Comparison of ENCODE assay signal across 8 cellular contexts in genomic region chr1:8903908-8904650, GRCh38. TPM values are rescaled to one million over a fixed set of nuclear protein-coding genes. Genes with fewer than 3 reads are reported as not detected.
DNase-seq lines count a peak whose midpoint lies in the region; ATAC-seq and TF ChIP-seq lines count a peak whose summit lies in the region.

No MANE protein-coding gene starts in this region.

- H4K8ac ChIP-seq in H9 (replicated peaks; ENCODE audit: insufficient read length, low read depth, low read length): no peak overlapping the region

- H3K27ac Mint-ChIP-seq in H9: peak overlapping the region in 1 of 3 experiments; percentile 76; a peak in 1 of 7 replicates

- peaks cover 21 to 24% of the 10 kb centered on the region in 2 experiments for H3K4me1 Mint-ChIP-seq in H9

- H3K18ac ChIP-seq in H9 (ENCODE audit: insufficient read length, low read depth, low read length): no peak overlapping the region

- no peak overlapping the region for H2AK5ac ChIP-seq in H9 (ENCODE audit: insufficient read length, low read length)

- H3K4me3 ChIP-seq in fibroblast of lung (replicated peaks in 1 of 4; ENCODE audit: control extremely low read depth in 1 of 4, insufficient read depth in 1 of 4, low read depth in 3 of 4, low read length in 4 of 4) (no peak overlapping the region), psoas muscle (no peak overlapping the region)

- no peaks in the 10 kb centered on the region for H3K79me1 ChIP-seq in H9 (ENCODE audit: insufficient read depth, low read depth, low read length, poor library complexity, severe bottlenecking)

- H3K4me1 ChIP-seq in fibroblast of lung (ENCODE audit: control insufficient read depth, extremely low read depth, insufficient read depth, low read length): peaks cover 15% of the 10 kb centered on the region
- peaks cover 4% of the 10 kb centered on the region for H3K4me1 ChIP-seq in psoas muscle
- no peaks in the 10 kb centered on the region; the same call in 1 of the 2 replicates for H3K4me1 ChIP-seq in H9 (ENCODE audit: insufficient read depth, low read length)

- peaks cover 3% of the 10 kb centered on the region; the same call in 1 of the 2 replicates for H3K27me3 Mint-ChIP-seq in H9 (ENCODE audit: low read depth)

- DNase-seq in GM04504 (ENCODE audit: low read depth) (peak; percentile 95), RPMI7951 (ENCODE audit: low read depth) (peak; percentile 99), fibroblast of lung (ENCODE audit: low read depth in 2 of 2) (peak; percentile 88 to 98), psoas muscle (peak in 1 of 2 donors; percentile 46), GM19238 (ENCODE audit: insufficient read length, low spot score) (no peak), H9 (no peak)
- DNase-seq in activated CD4-positive, alpha-beta T cell treated with anti-CD3 and anti-CD28 coated beads for 1 hour: no peak

- H3K9me3 Mint-ChIP-seq in H9: no peaks in the 10 kb centered on the region

- no peaks in the 10 kb centered on the region for H3K36me3 Mint-ChIP-seq in H9 (ENCODE audit: insufficient read depth in 1 of 3, low read depth in 3 of 3)

- H4K5ac ChIP-seq in H9 (ENCODE audit: insufficient read length, low read depth, low read length): no peak overlapping the region

- no peak overlapping the region for H3K23ac ChIP-seq in H9 (ENCODE audit: insufficient read length, low read depth, low read length)

- no peak overlapping the region for H4K91ac ChIP-seq in H9 (ENCODE audit: insufficient read length, low read depth, low read length)

- H3K27ac ChIP-seq in fibroblast of lung (ENCODE audit: insufficient read depth, low read length) (peak overlapping the region; percentile 31), psoas muscle (no peak overlapping the region), H9 (ENCODE audit: insufficient read length, low read depth, low read length) (no peak overlapping the region)

- H2BK20ac ChIP-seq in H9 (ENCODE audit: low read depth, low read length, poor library complexity, severe bottlenecking): no peak overlapping the region

- intact Hi-C loops in psoas muscle (cut with DNase I): no loop called here

- H3K4me2 ChIP-seq in fibroblast of lung (ENCODE audit: extremely low read depth, insufficient read depth, low read length) (peak overlapping the region; percentile 46), H9 (ENCODE audit: insufficient read depth, insufficient read length, low read length) (no peak overlapping the region)

- H2BK15ac ChIP-seq in H9 (ENCODE audit: low read depth, low read length): no peak overlapping the region

- ATAC-seq in psoas muscle: peak in 3 of 4 donors; percentile 44 to 67 (median 62)
- no peak for ATAC-seq in GM19463 (IDR thresholded peaks at IDR 0.05; ENCODE audit: unreplicated experiment)

- no peaks in the 10 kb centered on the region for H3K23me2 ChIP-seq in H9 (ENCODE audit: insufficient read length, low read depth, low read length, poor library complexity, severe bottlenecking)

- H3K9ac ChIP-seq in fibroblast of lung (ENCODE audit: insufficient read depth, low read length) (no peak overlapping the region), H9 (ENCODE audit: extremely low read depth, insufficient read length, low read length) (no peak overlapping the region)

- H3T11ph ChIP-seq in H9 (ENCODE audit: low read length): no peak overlapping the region

- no peak overlapping the region; the same call in 1 of the 2 replicates for H3K14ac ChIP-seq in H9 (ENCODE audit: insufficient read depth, low read length)

- H4K20me1 ChIP-seq in fibroblast of lung (ENCODE audit: control insufficient read depth, extremely low read depth, insufficient read depth, low read length): no peaks in the 10 kb centered on the region
- no peaks in the 10 kb centered on the region for H4K20me1 ChIP-seq in H9 (ENCODE audit: control insufficient read depth, insufficient read depth, insufficient read length)

- no peak for TF ChIP-seq CTCF in fibroblast of lung (conservative IDR thresholded peaks at IDR 0.05 in 1 of 2, IDR thresholded peaks at IDR 0.05 in 1 of 2; ENCODE audit: low read depth in 1 of 2, low read length in 2 of 2)
- TF ChIP-seq CTCF in psoas muscle (IDR thresholded peaks at IDR 0.05): no peak
- no peak for TF ChIP-seq CTCF in H9 (conservative IDR thresholded peaks at IDR 0.05)

- no peak overlapping the region for H3K56ac ChIP-seq in H9 (ENCODE audit: insufficient read length, low read depth, low read length)

- H2BK120ac ChIP-seq in H9 (ENCODE audit: low read depth, low read length, poor library complexity, severe bottlenecking): no peak overlapping the region

- no peaks in the 10 kb centered on the region for H3K36me3 ChIP-seq in fibroblast of lung (ENCODE audit: control insufficient read depth, insufficient read depth, low read length)
- H3K36me3 ChIP-seq in psoas muscle (ENCODE audit: insufficient read depth in 1 of 2, low read depth in 1 of 2): no peaks in the 10 kb centered on the region

- H3K27me3 ChIP-seq in fibroblast of lung (ENCODE audit: control insufficient read depth, insufficient read depth, low read length) (no peaks in the 10 kb centered on the region), psoas muscle (ENCODE audit: insufficient read depth in 3 of 3, low read length in 2 of 3) (no peaks in the 10 kb centered on the region), H9 (ENCODE audit: insufficient read depth, low read length) (no peaks in the 10 kb centered on the region)

- no peak overlapping the region for H2BK12ac ChIP-seq in H9 (ENCODE audit: insufficient read length, low read depth, low read length)

- peak overlapping the region; percentile 28 for H2AFZ ChIP-seq in fibroblast of lung (ENCODE audit: low read length)
- H2AFZ ChIP-seq in H9 (ENCODE audit: low read length): no peak overlapping the region

- 52 to 59% (median 52%) methylated on average over 6 of the region's 6 CpGs for WGBS in psoas muscle, 3 donors
- WGBS in H9 (ENCODE audit: extremely low coverage, insufficient read length, low lambda C conversion rate): no CpG with 5 or more reads among the region's 6 CpGs

- H3K79me2 ChIP-seq in fibroblast of lung (ENCODE audit: control insufficient read depth, insufficient read depth, low read length) (no peaks in the 10 kb centered on the region), H9 (ENCODE audit: insufficient read depth, low read length) (no peaks in the 10 kb centered on the region)

- H3K4ac ChIP-seq in H9 (ENCODE audit: low read depth, low read length): no peak overlapping the region

- no peak overlapping the region for H3K4me3 Mint-ChIP-seq in H9

- H2BK5ac ChIP-seq in H9 (ENCODE audit: insufficient read length, low read length): no peak overlapping the region

- H3K9me3 ChIP-seq in fibroblast of lung (ENCODE audit: control insufficient read depth, insufficient read depth, low read depth, low read length) (no peaks in the 10 kb centered on the region), psoas muscle (no peaks in the 10 kb centered on the region), H9 (ENCODE audit: control insufficient read depth, low read depth, low read length) (no peaks in the 10 kb centered on the region)

RNA-seq across cellular contexts. Expression of gene ENO1, which starts 25.6 kb away (rescaled TPM):
- total RNA-seq in RPMI7951 (2014; rRNA removed; shearing (Covaris generic)): 4,200 and 4,316 TPM in 2 replicates
- total RNA-seq in fibroblast of lung (963 and 971 TPM in 2 replicates), psoas muscle (100 to 1,000 TPM; 110 to 364 (median 217) TPM), H9 (2021) (1,781 and 1,786 TPM in 2 replicates)
- polyA plus RNA-seq in fibroblast of lung (1,177 and 1,629 TPM in 2 replicates), psoas muscle (100 to 1,000 TPM in 2 of 3 donors, 10 to 100 TPM in 1; 83.8 to 489 (median 190) TPM)
- 1,392 and 2,021 TPM in 2 replicates for polyA plus RNA-seq in fibroblast of lung (2012)
- polyA minus RNA-seq in fibroblast of lung (ENCODE audit: low replicate concordance): 1,769 and 2,224 TPM in 2 replicates

RNA-seq across cellular contexts. Expression of gene CA6, which starts 41.6 kb away (rescaled TPM):
- not detected in 2 replicates for total RNA-seq in RPMI7951 (2014; rRNA removed; shearing (Covaris generic))
- total RNA-seq in fibroblast of lung (not detected in 2 replicates), psoas muscle (not detected), H9 (2021) (not detected in 2 replicates)
- polyA plus RNA-seq in fibroblast of lung (not detected in 2 replicates), psoas muscle (not detected)
- polyA plus RNA-seq in fibroblast of lung (2012): not detected in 2 replicates
- polyA minus RNA-seq in fibroblast of lung (ENCODE audit: low replicate concordance): not detected in 2 replicates

Comparison
In these comparisons a context has a peak if more than half of its experiments do, and no peak if none do; other contexts are left out.
1. DNase-seq: peak in GM04504 (single experiment), RPMI7951 (single experiment) and fibroblast of lung (2 of 2); none in GM19238 (single experiment), H9 (single experiment) and activated CD4-positive, alpha-beta T cell treated with anti-CD3 and anti-CD28 coated beads for 1 hour (single experiment).